28 cellular contexts compared by ENCODE assay signal in genomic region chr15:92661961-92662360, GRCh38.
"Had no signal": no experiment of that assay in that cellular context is flagged by ENCODE, and none has a peak within 500 bp of the region (broad histone marks: within the 10 kb centered on the region; RNA-seq: fewer than 3 reads in every experiment).

No MANE protein-coding gene starts in this region.

- H3K9me3 ChIP-seq: ascending aorta, SJCRH30 had no signal

- DNase-seq: activated CD4-positive, alpha-beta memory T cell treated with anti-CD3 and anti-CD28 coated beads for 36 hours; activated CD4-positive, alpha-beta T cell treated with anti-CD3 and anti-CD28 coated beads for 36 hours; activated CD4-positive, alpha-beta T cell treated with anti-CD3 and anti-CD28 coated beads, Interleukin-2, amount 50 U/mL, for 1 hour; activated CD8-positive, alpha-beta memory T cell treated with anti-CD3 and anti-CD28 coated beads, Interleukin-2, amount 10 ng/mL, durations not matched to agents 7 days and 5 days; activated effector memory CD4-positive, alpha-beta T cell treated with anti-CD3 and anti-CD28 coated beads, Interleukin-2, amount 50 U/mL, for 16 hours; activated naive CD4-positive, alpha-beta T cell; activated naive CD8-positive, alpha-beta T cell treated with anti-CD3 and anti-CD28 coated beads, Interleukin-2, amount 10 ng/mL, durations not matched to agents 7 days and 5 days; activated T-cell treated with anti-CD3 and anti-CD28 coated beads, Interleukin-2, amount 50 U/mL, for 1 hour; activated T-cell treated with anti-CD3 and anti-CD28 coated beads, Interleukin-2, amount 50 U/mL, for 72 hours; amygdala; Karpas-422; KBM-7; NCI-H1105; NCI-H1417 treated with DMSO at 0.1 percent for 48 hours; NCI-H187 treated with DMSO at 0.1 percent for 48 hours; NCI-H2081 treated with DMSO at 0.1 percent for 48 hours; NCI-H510A; NCI-H526; NCI-H748 treated with DMSO at 0.1 percent for 48 hours; NK-92 treated with Interleukin-12 subunit alpha and Interleukin-12 subunit beta, amount 100 ng/mL, for 24 hours; SHP77; SJCRH30; T1000 had no signal

- H3K27me3 ChIP-seq: ascending aorta, cardiac muscle cell, SJCRH30 had no signal

- ATAC-seq: activated CD8-positive, alpha-beta memory T cell treated with anti-CD3 and anti-CD28 coated beads, Interleukin-2, amount 10 ng/mL, durations not matched to agents 7 days and 5 days; Panc1; WTC11 had no signal

- H3K36me3 ChIP-seq: ascending aorta, cardiac muscle cell, SJCRH30 had no signal

- H3K27ac ChIP-seq: ascending aorta, cardiac muscle cell, SJCRH30, SK-N-MC had no signal

- H3K4me3 ChIP-seq: ascending aorta, cardiac muscle cell, SJCRH30, SK-N-MC had no signal
